8 cellular contexts compared by ENCODE assay signal in the genomic region with DNA sequence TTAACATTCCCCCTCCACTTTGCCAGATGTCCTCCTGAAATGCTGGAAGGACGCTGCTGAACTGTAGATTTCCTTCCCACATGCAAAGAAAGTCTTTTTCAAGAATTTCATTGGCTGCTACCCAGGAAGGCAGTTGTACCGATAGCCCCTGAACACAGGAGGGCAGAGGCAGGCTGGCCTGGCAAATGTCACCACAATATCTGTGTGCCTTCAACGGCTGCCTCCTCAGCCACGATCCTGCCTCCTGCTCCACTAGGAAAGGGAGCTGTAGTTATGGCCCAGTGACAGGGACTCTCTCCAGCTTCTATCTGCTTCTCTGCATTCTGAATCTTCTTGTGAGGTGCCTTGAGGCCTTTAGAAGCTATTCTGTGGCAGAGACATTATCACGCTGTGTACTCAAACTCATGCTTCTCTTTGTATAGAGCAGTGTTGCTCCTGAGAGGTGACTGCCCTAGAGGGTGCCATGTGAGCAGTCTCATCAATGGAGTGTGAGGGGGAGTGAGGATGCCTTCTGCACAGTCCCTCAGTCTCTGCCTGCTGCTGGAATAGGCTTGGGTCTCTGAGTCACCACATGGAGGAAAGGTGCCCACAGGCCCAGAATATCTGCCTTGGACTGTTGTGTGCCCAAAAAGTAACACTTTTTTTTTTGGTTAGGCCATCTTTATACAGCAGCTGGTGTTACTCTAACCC.
A peak's percentile ranks its signal among the peaks of the same experiment; 100 is the strongest.
DNase-seq lines count a peak whose midpoint lies in the region; ATAC-seq and TF ChIP-seq lines count a peak whose summit lies in the region.

No MANE protein-coding gene starts in this region.

- no peak overlapping the region for H3K4me2 ChIP-seq in H9 (ENCODE audit: insufficient read depth, insufficient read length, low read length)

- no peak overlapping the region for H2BK20ac ChIP-seq in H9 (ENCODE audit: low read depth, low read length, poor library complexity, severe bottlenecking)

- H3K27ac ChIP-seq in H9 (ENCODE audit: insufficient read length, low read depth, low read length) (no peak overlapping the region), brain microvascular endothelial cell (no peak overlapping the region), thyroid gland (no peak overlapping the region)

- H3K4me1 ChIP-seq in H9 (ENCODE audit: insufficient read depth, low read length), result no peaks in the 10 kb centered on the region; the same call in 1 of the 2 replicates
- peaks cover 6 to 7% of the 10 kb centered on the region in 2 donors for H3K4me1 ChIP-seq in thyroid gland

- H3K4me3 Mint-ChIP-seq in H9, result no peak overlapping the region

- H3K56ac ChIP-seq in H9 (ENCODE audit: insufficient read length, low read depth, low read length), result no peak overlapping the region

- H3K4me3 ChIP-seq in brain microvascular endothelial cell (ENCODE audit: low read depth, low read length) (no peak overlapping the region), kidney epithelial cell (ENCODE audit: low read depth, low read length) (no peak overlapping the region), thyroid gland (replicated peaks in 1 of 3) (no peak overlapping the region)

- no peak overlapping the region for H3K4ac ChIP-seq in H9 (ENCODE audit: low read depth, low read length)

- H3K27me3 Mint-ChIP-seq in H9 (ENCODE audit: low read depth), result no peaks in the 10 kb centered on the region

- H3K27me3 ChIP-seq in H9 (ENCODE audit: insufficient read depth, low read length) (no peaks in the 10 kb centered on the region), brain microvascular endothelial cell (replicated peaks) (no peaks in the 10 kb centered on the region), kidney epithelial cell (ENCODE audit: control insufficient read depth, insufficient read depth, low read length) (no peaks in the 10 kb centered on the region), thyroid gland (no peaks in the 10 kb centered on the region)

- H3K9me3 ChIP-seq in H9 (ENCODE audit: control insufficient read depth, low read depth, low read length) (no peaks in the 10 kb centered on the region), thyroid gland (no peaks in the 10 kb centered on the region)

- TF ChIP-seq POLR2A in thyroid gland (IDR thresholded peaks at IDR 0.05), result no peak

- no peak overlapping the region for H3K23ac ChIP-seq in H9 (ENCODE audit: insufficient read length, low read depth, low read length)

- no peak overlapping the region for H4K5ac ChIP-seq in H9 (ENCODE audit: insufficient read length, low read depth, low read length)

- ATAC-seq in GM19455 (IDR thresholded peaks at IDR 0.05; ENCODE audit: unreplicated experiment) (no peak), HG03039 (IDR thresholded peaks at IDR 0.05; ENCODE audit: unreplicated experiment) (no peak)

- no peaks in the 10 kb centered on the region for H3K79me2 ChIP-seq in H9 (ENCODE audit: insufficient read depth, low read length)

- H3K14ac ChIP-seq in H9 (ENCODE audit: insufficient read depth, low read length), result no peak overlapping the region

- H3K4me1 Mint-ChIP-seq in H9, result peaks cover 31 to 43% of the 10 kb centered on the region in 2 experiments

- H3K9me3 Mint-ChIP-seq in H9, result no peaks in the 10 kb centered on the region

- H3K36me3 ChIP-seq in brain microvascular endothelial cell (replicated peaks) (no peaks in the 10 kb centered on the region), kidney epithelial cell (ENCODE audit: control insufficient read depth, insufficient read depth, low read length) (no peaks in the 10 kb centered on the region), thyroid gland (no peaks in the 10 kb centered on the region)

- no peak overlapping the region for H2BK5ac ChIP-seq in H9 (ENCODE audit: insufficient read length, low read length)

- H3K79me1 ChIP-seq in H9 (ENCODE audit: insufficient read depth, low read depth, low read length, poor library complexity, severe bottlenecking), result no peaks in the 10 kb centered on the region

- DNase-seq in ELF-1 (ENCODE audit: low read depth, low spot score) (peak; percentile 79), H9 (peak; percentile 73), NCI-H446 (lab: John Stamatoyannopoulos, UW) (peak; percentile 83 to 90), brain microvascular endothelial cell (peak; percentile 47), kidney epithelial cell (ENCODE audit: low read depth) (no peak), thyroid gland (peak; percentile 69 to 71)

- H4K8ac ChIP-seq in H9 (replicated peaks; ENCODE audit: insufficient read length, low read depth, low read length), result no peak overlapping the region

- TF ChIP-seq CTCF in H9 (conservative IDR thresholded peaks at IDR 0.05) (peak; percentile 77), brain microvascular endothelial cell (IDR thresholded peaks at IDR 0.05; ENCODE audit: low read depth, low read length, missing control alignments) (peak; percentile 77), kidney epithelial cell (IDR thresholded peaks at IDR 0.05; ENCODE audit: insufficient read depth, low read length, poor library complexity, severe bottlenecking) (peak; percentile 68), thyroid gland (IDR thresholded peaks at IDR 0.05) (peak in 5 of 6 experiments; percentile 14 to 63 (median 56))

- no peak overlapping the region for H3K18ac ChIP-seq in H9 (ENCODE audit: insufficient read length, low read depth, low read length)

- H3K27ac Mint-ChIP-seq in H9, result no peak overlapping the region

- no peak overlapping the region for H3T11ph ChIP-seq in H9 (ENCODE audit: low read length)

- H2BK120ac ChIP-seq in H9 (ENCODE audit: low read depth, low read length, poor library complexity, severe bottlenecking), result no peak overlapping the region

- intact Hi-C loops in thyroid gland (cut with DNase I), result no loop called here

- H2AK5ac ChIP-seq in H9 (ENCODE audit: insufficient read length, low read length), result no peak overlapping the region

- no peaks in the 10 kb centered on the region for H4K20me1 ChIP-seq in H9 (ENCODE audit: control insufficient read depth, insufficient read depth, insufficient read length)

- H4K91ac ChIP-seq in H9 (ENCODE audit: insufficient read length, low read depth, low read length), result no peak overlapping the region

- H3K36me3 Mint-ChIP-seq in H9 (ENCODE audit: insufficient read depth in 1 of 3, low read depth in 3 of 3), result no peaks in the 10 kb centered on the region

- no peak overlapping the region for H3K9ac ChIP-seq in H9 (ENCODE audit: extremely low read depth, insufficient read length, low read length)

- no peak overlapping the region for H2BK15ac ChIP-seq in H9 (ENCODE audit: low read depth, low read length)

- in situ Hi-C loops in brain microvascular endothelial cell (cut with HindIII; ENCODE audit: low pct_ligation_motif_present, low sequenced_read_pairs), result no loop called here

- H2AFZ ChIP-seq in H9 (ENCODE audit: low read length), result no peak overlapping the region

- WGBS in H9 (ENCODE audit: extremely low coverage, insufficient read length, low lambda C conversion rate), result no CpG with 5 or more reads among the region's 5 CpGs
- 21 to 22% methylated on average over 5 of the region's 5 CpGs for WGBS in thyroid gland, 2 donors

- H3K23me2 ChIP-seq in H9 (ENCODE audit: insufficient read length, low read depth, low read length, poor library complexity, severe bottlenecking), result no peaks in the 10 kb centered on the region

- no peak overlapping the region for H2BK12ac ChIP-seq in H9 (ENCODE audit: insufficient read length, low read depth, low read length)
